8 cellular contexts compared by ENCODE assay signal in the genomic region with DNA sequence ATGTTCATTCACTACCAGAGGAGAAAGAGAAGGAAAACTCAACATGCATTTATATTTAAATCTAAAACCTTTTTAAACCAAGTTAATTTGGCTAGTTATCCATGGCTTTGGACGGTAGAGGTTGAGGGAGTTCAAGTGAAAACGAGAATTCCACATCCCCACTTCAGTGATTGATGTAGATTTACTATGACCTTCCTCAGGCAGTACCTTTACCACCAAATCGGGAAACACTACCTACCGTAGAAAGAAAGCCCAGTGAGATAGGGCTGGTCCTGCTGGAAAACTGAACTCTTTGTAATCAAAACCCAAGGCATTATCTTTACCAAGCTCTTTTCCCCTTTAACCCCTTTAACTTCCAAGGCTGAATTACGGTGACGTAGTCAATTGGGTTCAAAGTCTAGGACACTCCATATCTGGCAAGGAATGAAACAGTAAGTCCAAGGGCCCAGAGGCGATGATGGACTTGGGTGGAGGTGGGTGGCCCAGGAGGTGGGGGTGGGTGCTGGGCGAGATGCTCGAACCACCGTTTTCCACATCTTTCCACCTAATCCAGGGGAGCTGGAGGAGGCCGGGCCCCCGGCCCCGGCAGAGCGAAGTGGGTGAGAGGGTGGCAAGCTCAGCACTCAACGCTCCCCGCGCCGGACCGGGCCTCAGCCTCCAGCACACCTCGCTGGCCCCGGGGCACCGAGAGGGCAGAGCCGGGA. TPM values are rescaled to one million over a fixed set of nuclear protein-coding genes. Genes with fewer than 3 reads are reported as not detected.
DNase-seq lines count a peak whose midpoint lies in the region; ATAC-seq, FAIRE-seq and TF ChIP-seq lines count a peak whose summit lies in the region.

No MANE protein-coding gene starts in this region.

- intact Hi-C loops in lower lobe of right lung (cut with DNase I): no loop called here

- TF ChIP-seq POLR2A in GM12891 (IDR thresholded peaks at IDR 0.05; ENCODE audit: low read depth, low read length): no peak
- peak; percentile 38 to 67 for TF ChIP-seq POLR2A in Peyer's patch (IDR thresholded peaks at IDR 0.05)

- H3K4me3 ChIP-seq in Peyer's patch (peak overlapping the region; percentile 76 to 93 (median 86)), lower lobe of right lung (peak overlapping the region; percentile 93), thoracic aorta (peak overlapping the region; percentile 100)

- TF ChIP-seq CTCF in Peyer's patch (IDR thresholded peaks at IDR 0.05): no peak
- no peak for TF ChIP-seq CTCF in lower lobe of right lung (IDR thresholded peaks at IDR 0.05)
- no peak for TF ChIP-seq CTCF in thoracic aorta (IDR thresholded peaks at IDR 0.05)

- peaks cover 0 to 49% (median 0%) of the 10 kb centered on the region in 4 donors for H3K4me1 ChIP-seq in Peyer's patch
- peaks cover 52% of the 10 kb centered on the region for H3K4me1 ChIP-seq in lower lobe of right lung
- H3K4me1 ChIP-seq in thoracic aorta (ENCODE audit: control insufficient read depth in 1 of 2, low read depth in 2 of 2): peaks cover 22 to 51% of the 10 kb centered on the region in 2 donors

- H3K9me3 ChIP-seq in Peyer's patch: no peaks in the 10 kb centered on the region
- H3K9me3 ChIP-seq in lower lobe of right lung: no peaks in the 10 kb centered on the region
- H3K9me3 ChIP-seq in thoracic aorta: no peaks in the 10 kb centered on the region

- peak; percentile 54 for FAIRE-seq in GM12891 (lab: Jason Lieb, UNC)

- DNase-seq in AG08396 (ENCODE audit: low spot score) (peak; percentile 40), GM12891 (ENCODE audit: insufficient read length, low spot score) (peak; percentile 13), Peyer's patch (peak in 1 of 3 donors; percentile 81), dermis blood vessel endothelial cell (peak; percentile 58), lower lobe of right lung (no peak), thoracic aorta (ENCODE audit: low spot score) (no peak), DMS114 treated with DMSO at 0.1 percent for 48 hours (lab: John Stamatoyannopoulos, UW; ENCODE audit: unreplicated experiment) (no peak)

- H3K36me3 ChIP-seq in Peyer's patch (no peaks in the 10 kb centered on the region), lower lobe of right lung (no peaks in the 10 kb centered on the region), thoracic aorta (no peaks in the 10 kb centered on the region)

- H3K27ac ChIP-seq in Peyer's patch: peak overlapping the region; percentile 91 to 100 (median 98)
- H3K27ac ChIP-seq in lower lobe of right lung: peak overlapping the region; percentile 98
- H3K27ac ChIP-seq in thoracic aorta: peak overlapping the region; percentile 95 to 99

- ATAC-seq in HG02981 (IDR thresholded peaks at IDR 0.05; ENCODE audit: unreplicated experiment) (peak; percentile 10), lower lobe of right lung (peak; percentile 77 to 79), thoracic aorta (ENCODE audit: insufficient number of reproducible peaks, low FRiP score, low read depth) (peak; percentile 31)

- H3K27me3 ChIP-seq in Peyer's patch: no peaks in the 10 kb centered on the region
- no peaks in the 10 kb centered on the region for H3K27me3 ChIP-seq in lower lobe of right lung (ENCODE audit: low read depth)
- H3K27me3 ChIP-seq in thoracic aorta (replicated peaks; ENCODE audit: insufficient read depth): no peaks in the 10 kb centered on the region

TF ChIP-seq in GM12891, 5 proteins besides CTCF, POLR2A, EP300 and RAD21:
- TF ChIP-seq TAF1 (IDR thresholded peaks at IDR 0.05; ENCODE audit: low read depth, low read length) (no peak), POU2F2 (IDR thresholded peaks at IDR 0.05; ENCODE audit: low read depth, low read length) (no peak), POLR2AphosphoS5 (IDR thresholded peaks at IDR 0.05; ENCODE audit: low read depth, low read length) (no peak), SPI1 (IDR thresholded peaks at IDR 0.05; ENCODE audit: low read depth, low read length) (no peak), PAX5 (IDR thresholded peaks at IDR 0.05; ENCODE audit: insufficient read depth, low read length, severe bottlenecking) (no peak)

RNA-seq across cellular contexts. Expression of a gene that starts 0.6 kb away (rescaled TPM):
- polyA plus RNA-seq in GM12891 (2012; ENCODE audit: low read depth, missing spikeins): 18.4 TPM
- total RNA-seq in Peyer's patch (100 to 1,000 TPM; 118 to 260 (median 188) TPM), dermis blood vessel endothelial cell (366 and 370 TPM in 2 replicates), lower lobe of right lung (56.7 TPM), thoracic aorta (100 to 1,000 TPM; 184 to 186 TPM)

RNA-seq across cellular contexts. Expression of a gene that starts 11.7 kb away (rescaled TPM):
- polyA plus RNA-seq in GM12891 (2012; ENCODE audit: low read depth, missing spikeins): 21.8 TPM
- 10 to 100 TPM; 10.1 to 17.3 (median 13.2) TPM for total RNA-seq in Peyer's patch
- total RNA-seq in dermis blood vessel endothelial cell: 35.2 and 39.0 TPM in 2 replicates
- 8.4 TPM for total RNA-seq in lower lobe of right lung
- total RNA-seq in thoracic aorta: 1 to 10 TPM; 7.6 to 9.5 TPM

Comparison
In these comparisons a context has a peak if more than half of its experiments do, and no peak if none do; other contexts are left out.
1. DNase-seq: peak in AG08396 (single experiment), GM12891 (single experiment) and dermis blood vessel endothelial cell (single experiment); none in lower lobe of right lung (single experiment), thoracic aorta (single experiment) and DMS114 treated with DMSO at 0.1 percent for 48 hours (single experiment).
2. ATAC-seq: peak in every context shown above with its lines; median percentile 78 in lower lobe of right lung; 31 in thoracic aorta; 10 in HG02981.
3. Peak in every context shown above with its lines, with median percentiles within 50 percentile points of each other: H3K27ac ChIP-seq and H3K4me3 ChIP-seq.